ENCODE assay signal across 14 cellular contexts in the genomic region with DNA sequence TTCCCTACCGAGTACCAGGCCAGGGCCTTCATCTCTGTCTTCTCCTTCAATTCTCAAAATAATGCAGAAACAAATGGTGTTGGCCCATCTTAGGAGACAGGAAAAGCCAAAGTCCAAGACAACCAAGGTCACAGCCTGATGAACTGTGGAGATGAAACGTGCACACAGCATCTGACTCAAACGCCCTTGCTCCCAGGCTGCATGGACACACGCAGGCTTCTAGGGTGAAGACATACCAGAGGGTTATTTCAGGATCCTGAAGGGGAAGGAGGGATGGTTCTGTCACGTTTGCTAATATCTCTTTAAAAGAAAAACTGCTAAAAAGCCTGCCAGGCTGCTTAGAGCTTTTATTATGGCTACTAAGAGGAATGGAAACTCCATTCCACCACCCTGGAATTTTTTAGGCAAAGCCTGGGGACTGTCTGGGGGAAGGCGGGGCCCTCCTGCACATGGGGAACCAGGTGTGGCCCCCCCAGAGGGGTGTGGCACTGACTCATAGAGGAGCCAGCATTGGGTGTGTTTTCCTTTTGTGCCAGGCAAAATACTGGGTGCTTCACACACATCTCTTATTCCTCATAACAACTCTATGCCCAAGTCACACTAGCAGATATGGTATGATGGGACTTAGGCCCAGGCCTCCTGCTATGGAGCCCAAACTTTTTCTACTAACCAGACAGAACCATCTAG.
DNase-seq lines count a peak whose midpoint lies in the region; ATAC-seq and TF ChIP-seq lines count a peak whose summit lies in the region.
"Had no signal": no experiment of that assay in that cellular context is flagged by ENCODE, and none has a peak within 500 bp of the region (broad histone marks: within the 10 kb centered on the region; RNA-seq: fewer than 3 reads in every experiment).

No MANE protein-coding gene starts in this region.

- no peaks in the 10 kb centered on the region for H3K9me3 Mint-ChIP-seq in WTC11
- H3K9me3 Mint-ChIP-seq: CD4-positive, alpha-beta T cell had no signal

- ATAC-seq in WTC11 (no peak), upper lobe of right lung (no peak)

- H3K36me3 ChIP-seq in HEK293 (ENCODE audit: control insufficient read depth in 2 of 2, insufficient read depth in 1 of 2, low read length in 2 of 2) (peaks cover 0 to 27% of the 10 kb centered on the region in 2 experiments; a peak in 1 of 3 replicates), stomach smooth muscle (ENCODE audit: control insufficient read depth in 2 of 2, insufficient read depth in 2 of 2, low read length in 2 of 2) (peaks cover 10 to 20% of the 10 kb centered on the region in 2 donors), upper lobe of right lung (no peaks in the 10 kb centered on the region), MG63 (peaks cover 4% of the 10 kb centered on the region)

- H3K27ac Mint-ChIP-seq in WTC11, result peak overlapping the region; percentile 84; the same call in 1 of the 2 replicates
- H3K27ac Mint-ChIP-seq: CD4-positive, alpha-beta T cell had no signal

- H3K27me3 ChIP-seq in stomach smooth muscle (ENCODE audit: control insufficient read depth in 1 of 2, insufficient read depth in 2 of 2, low read length in 2 of 2), result no peaks in the 10 kb centered on the region
- no peaks in the 10 kb centered on the region for H3K27me3 ChIP-seq in upper lobe of right lung
- no peaks in the 10 kb centered on the region for H3K27me3 ChIP-seq in MG63

- no peak for DNase-seq in WTC11 (ENCODE audit: low spot score)
- DNase-seq in foreskin fibroblast, result peak; percentile 39 to 53
- no peak for DNase-seq in upper lobe of right lung
- no peak for DNase-seq in MG63
- no peak for DNase-seq in NCI-H1417 treated with DMSO at 0.1 percent for 48 hours (lab: John Stamatoyannopoulos, UW)
- no peak for DNase-seq in HEK293T (ENCODE audit: extremely low spot score)
- DNase-seq: amygdala; CD4-positive, alpha-beta T cell; effector memory CD4-positive, alpha-beta T cell; SHP77 treated with DMSO at 0.1 percent for 48 hours; substantia nigra had no signal

- TF ChIP-seq CTCF in HEK293 (tag by site-specific recombination; IDR thresholded peaks at IDR 0.05) (no peak), WTC11 (IDR thresholded peaks at IDR 0.05) (no peak), foreskin fibroblast (IDR thresholded peaks at IDR 0.05; ENCODE audit: low read depth, low read length) (no peak), upper lobe of right lung (IDR thresholded peaks at IDR 0.05) (no peak)

- no peaks in the 10 kb centered on the region for H3K27me3 Mint-ChIP-seq in WTC11 (ENCODE audit: low read depth)
- H3K27me3 Mint-ChIP-seq: CD4-positive, alpha-beta T cell had no signal

- H3K9ac ChIP-seq in stomach smooth muscle (ENCODE audit: low read length in 2 of 2), result no peak overlapping the region

- H3K27ac ChIP-seq in HEK293 (ENCODE audit: extremely low read depth, low read depth, low read length) (no peak overlapping the region), stomach smooth muscle (ENCODE audit: low read length) (peak overlapping the region; percentile 11), upper lobe of right lung (no peak overlapping the region)
- H3K27ac ChIP-seq: HL-60 had no signal

- POLR2A ChIA-PET in HEK293 (lab: Yijun Ruan, JAX) (no interaction called here), WTC11 (lab: Charles Lee) (interaction anchor here (0.5 kb wide), 1 partner anchor 258 kb away, joined by 3 read pairs; no protein-coding TSS in a partner anchor), HEK293T (lab: Yijun Ruan, JAX) (no interaction called here)

- no peak overlapping the region for H3K4me3 ChIP-seq in HEK293 (ENCODE audit: low read depth, low read length)
- H3K4me3 ChIP-seq in foreskin fibroblast (ENCODE audit: low read depth in 1 of 2, low read length in 2 of 2), result no peak overlapping the region
- no peak overlapping the region for H3K4me3 ChIP-seq in stomach smooth muscle (ENCODE audit: low read length in 2 of 2)
- H3K4me3 ChIP-seq in upper lobe of right lung, result no peak overlapping the region
- no peak overlapping the region for H3K4me3 ChIP-seq in MG63

- no peaks in the 10 kb centered on the region for H3K4me1 Mint-ChIP-seq in WTC11

- intact Hi-C loops in upper lobe of right lung (cut with DNase I), result no loop called here

- no peaks in the 10 kb centered on the region for H3K4me1 ChIP-seq in HEK293 (ENCODE audit: control insufficient read depth, insufficient read depth, low read length)
- peaks cover 17% of the 10 kb centered on the region for H3K4me1 ChIP-seq in stomach smooth muscle (ENCODE audit: control insufficient read depth, insufficient read depth, low read length)
- H3K4me1 ChIP-seq in upper lobe of right lung, result peaks cover 13% of the 10 kb centered on the region

- no peak overlapping the region for H3K4me3 Mint-ChIP-seq in WTC11
- H3K4me3 Mint-ChIP-seq: CD4-positive, alpha-beta T cell had no signal

- no peaks in the 10 kb centered on the region for H3K9me3 ChIP-seq in HEK293 (ENCODE audit: control insufficient read depth, insufficient read depth, low read depth, low read length)
- no peaks in the 10 kb centered on the region for H3K9me3 ChIP-seq in stomach smooth muscle (ENCODE audit: control insufficient read depth in 2 of 2, low read length in 2 of 2)
- H3K9me3 ChIP-seq in upper lobe of right lung, result no peaks in the 10 kb centered on the region
- H3K9me3 ChIP-seq in MG63, result no peaks in the 10 kb centered on the region

- CTCF ChIA-PET in HEK293 (lab: Yijun Ruan, JAX) (interaction anchor here (0.6 to 1.6 kb wide), 3 partner anchors 34 to 645 kb away, joined by 3 read pairs; no protein-coding TSS in a partner anchor), WTC11 (lab: Charles Lee) (no interaction called here), HEK293T (lab: Yijun Ruan, JAX) (no interaction called here)

- H3K36me3 Mint-ChIP-seq in WTC11, result peaks cover 67% of the 10 kb centered on the region

TF ChIP-seq in HEK293, 187 proteins besides CTCF, POLR2A, EP300 and RAD21:
- no peak for TF ChIP-seq ZNF169 (tag by site-specific recombination; IDR thresholded peaks at IDR 0.05)
- TF ChIP-seq ZNF121 (tag by site-specific recombination; IDR thresholded peaks at IDR 0.05), result no peak
- peak; percentile 88 for TF ChIP-seq KLF1 (tag by site-specific recombination; IDR thresholded peaks at IDR 0.05)
- TF ChIP-seq ZNF701 (tag by site-specific recombination; IDR thresholded peaks at IDR 0.05), result no peak
- no peak for TF ChIP-seq ZNF76 (tag by site-specific recombination; IDR thresholded peaks at IDR 0.05; ENCODE audit: borderline replicate concordance, low read depth)
TF ChIP-seq in HEK293: peak in this region for 1.

TF ChIP-seq in WTC11, 78 proteins besides CTCF, POLR2A, EP300 and RAD21:
- TF ChIP-seq, protein P1, sequence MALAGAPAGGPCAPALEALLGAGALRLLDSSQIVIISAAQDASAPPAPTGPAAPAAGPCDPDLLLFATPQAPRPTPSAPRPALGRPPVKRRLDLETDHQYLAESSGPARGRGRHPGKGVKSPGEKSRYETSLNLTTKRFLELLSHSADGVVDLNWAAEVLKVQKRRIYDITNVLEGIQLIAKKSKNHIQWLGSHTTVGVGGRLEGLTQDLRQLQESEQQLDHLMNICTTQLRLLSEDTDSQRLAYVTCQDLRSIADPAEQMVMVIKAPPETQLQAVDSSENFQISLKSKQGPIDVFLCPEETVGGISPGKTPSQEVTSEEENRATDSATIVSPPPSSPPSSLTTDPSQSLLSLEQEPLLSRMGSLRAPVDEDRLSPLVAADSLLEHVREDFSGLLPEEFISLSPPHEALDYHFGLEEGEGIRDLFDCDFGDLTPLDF (CRISPR knock-in tag; IDR thresholded peaks at IDR 0.05), result no peak
- TF ChIP-seq, protein P2, sequence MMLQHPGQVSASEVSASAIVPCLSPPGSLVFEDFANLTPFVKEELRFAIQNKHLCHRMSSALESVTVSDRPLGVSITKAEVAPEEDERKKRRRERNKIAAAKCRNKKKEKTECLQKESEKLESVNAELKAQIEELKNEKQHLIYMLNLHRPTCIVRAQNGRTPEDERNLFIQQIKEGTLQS (CRISPR knock-in tag; conservative IDR thresholded peaks at IDR 0.05), result no peak
- TF ChIP-seq, protein P3, sequence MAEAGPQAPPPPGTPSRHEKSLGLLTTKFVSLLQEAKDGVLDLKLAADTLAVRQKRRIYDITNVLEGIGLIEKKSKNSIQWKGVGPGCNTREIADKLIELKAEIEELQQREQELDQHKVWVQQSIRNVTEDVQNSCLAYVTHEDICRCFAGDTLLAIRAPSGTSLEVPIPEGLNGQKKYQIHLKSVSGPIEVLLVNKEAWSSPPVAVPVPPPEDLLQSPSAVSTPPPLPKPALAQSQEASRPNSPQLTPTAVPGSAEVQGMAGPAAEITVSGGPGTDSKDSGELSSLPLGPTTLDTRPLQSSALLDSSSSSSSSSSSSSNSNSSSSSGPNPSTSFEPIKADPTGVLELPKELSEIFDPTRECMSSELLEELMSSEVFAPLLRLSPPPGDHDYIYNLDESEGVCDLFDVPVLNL (CRISPR knock-in tag; IDR thresholded peaks at IDR 0.05; ENCODE audit: borderline replicate concordance, low read depth), result no peak
- no peak for TF ChIP-seq ZNF423 (CRISPR knock-in tag; IDR thresholded peaks at IDR 0.05)

TF ChIP-seq in HEK293T, 16 proteins besides CTCF, POLR2A, EP300 and RAD21:
- no peak for TF ChIP-seq ZNF384 (IDR thresholded peaks at IDR 0.05)
- no peak for TF ChIP-seq SP1 (IDR thresholded peaks at IDR 0.05)
- TF ChIP-seq SUZ12 (IDR thresholded peaks at IDR 0.05), result no peak
- no peak for TF ChIP-seq ARNT (IDR thresholded peaks at IDR 0.05)
- TF ChIP-seq BHLHE40 (IDR thresholded peaks at IDR 0.05; ENCODE audit: borderline replicate concordance), result no peak
- TF ChIP-seq NFRKB (IDR thresholded peaks at IDR 0.05), result no peak
- no peak for TF ChIP-seq HDGF (IDR thresholded peaks at IDR 0.05; ENCODE audit: borderline replicate concordance)
- TF ChIP-seq FOXK2 (IDR thresholded peaks at IDR 0.05), result no peak
- TF ChIP-seq, protein P4, sequence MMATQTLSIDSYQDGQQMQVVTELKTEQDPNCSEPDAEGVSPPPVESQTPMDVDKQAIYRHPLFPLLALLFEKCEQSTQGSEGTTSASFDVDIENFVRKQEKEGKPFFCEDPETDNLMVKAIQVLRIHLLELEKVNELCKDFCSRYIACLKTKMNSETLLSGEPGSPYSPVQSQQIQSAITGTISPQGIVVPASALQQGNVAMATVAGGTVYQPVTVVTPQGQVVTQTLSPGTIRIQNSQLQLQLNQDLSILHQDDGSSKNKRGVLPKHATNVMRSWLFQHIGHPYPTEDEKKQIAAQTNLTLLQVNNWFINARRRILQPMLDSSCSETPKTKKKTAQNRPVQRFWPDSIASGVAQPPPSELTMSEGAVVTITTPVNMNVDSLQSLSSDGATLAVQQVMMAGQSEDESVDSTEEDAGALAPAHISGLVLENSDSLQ (IDR thresholded peaks at IDR 0.05), result no peak
- TF ChIP-seq CTBP1 (IDR thresholded peaks at IDR 0.05; ENCODE audit: borderline replicate concordance), result no peak
- TF ChIP-seq FOXA1 (IDR thresholded peaks at IDR 0.05), result no peak
- TF ChIP-seq LEF1 (IDR thresholded peaks at IDR 0.05; ENCODE audit: borderline replicate concordance), result no peak
- no peak for TF ChIP-seq TARDBP (IDR thresholded peaks at IDR 0.05)
- TF ChIP-seq L3MBTL2 (conservative IDR thresholded peaks at IDR 0.05), result no peak
- TF ChIP-seq ELF4 (IDR thresholded peaks at IDR 0.05), result no peak
- TF ChIP-seq FOXM1 (IDR thresholded peaks at IDR 0.05; ENCODE audit: borderline replicate concordance), result no peak
TF ChIP-seq in HEK293T: peak in this region for 0.

Comparison
In these comparisons a context has a peak if more than half of its experiments do, and no peak if none do; other contexts are left out.
1. DNase-seq: peak in foreskin fibroblast (2 of 2); none in WTC11 (single experiment), upper lobe of right lung (single experiment), MG63 (single experiment), NCI-H1417 treated with DMSO at 0.1 percent for 48 hours (single experiment) and HEK293T (single experiment).